Comparison of ENCODE assay signal across 1 cellular context in the genomic region with DNA sequence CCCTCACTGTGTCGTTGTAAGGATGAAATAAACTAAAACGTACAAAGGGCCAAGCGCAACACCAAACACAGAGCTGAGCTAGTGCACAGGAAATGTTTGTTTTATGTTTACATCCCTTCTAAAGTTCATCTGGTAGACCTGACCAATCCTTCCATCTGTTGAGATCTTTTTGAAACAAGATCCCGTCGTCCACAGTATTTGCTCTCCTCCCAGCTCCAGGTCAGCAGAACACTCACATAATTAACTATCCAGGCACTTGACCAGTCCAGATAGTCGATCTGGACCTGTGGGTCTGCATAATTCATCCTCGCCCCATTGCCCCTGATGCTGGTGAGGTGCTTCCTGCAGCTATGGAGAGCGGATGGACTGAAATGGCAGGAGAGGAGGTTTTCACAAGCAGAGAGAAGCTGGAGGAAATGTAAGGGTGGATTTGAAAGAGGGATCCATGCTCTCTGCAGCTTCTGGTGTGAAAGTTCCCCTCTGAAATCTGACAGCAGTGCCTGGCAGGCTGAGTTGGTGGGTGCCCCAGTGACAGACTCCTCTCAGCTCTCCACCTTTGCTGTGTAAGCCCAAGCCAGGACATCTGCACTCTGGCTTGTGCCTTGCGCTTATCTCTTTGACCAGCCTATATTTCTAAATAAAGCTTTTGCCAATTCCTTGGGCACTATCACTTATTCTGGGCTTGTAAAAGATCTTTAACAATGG.
A peak's percentile ranks its signal among the peaks of the same experiment; 100 is the strongest.
TF ChIP-seq lines count a peak whose summit lies in the region.

No MANE protein-coding gene starts in this region.

TF ChIP-seq in HepG2, 621 proteins besides CTCF, POLR2A, EP300 and RAD21 (continued from another document and continues in another):
- TF ChIP-seq, protein P1, sequence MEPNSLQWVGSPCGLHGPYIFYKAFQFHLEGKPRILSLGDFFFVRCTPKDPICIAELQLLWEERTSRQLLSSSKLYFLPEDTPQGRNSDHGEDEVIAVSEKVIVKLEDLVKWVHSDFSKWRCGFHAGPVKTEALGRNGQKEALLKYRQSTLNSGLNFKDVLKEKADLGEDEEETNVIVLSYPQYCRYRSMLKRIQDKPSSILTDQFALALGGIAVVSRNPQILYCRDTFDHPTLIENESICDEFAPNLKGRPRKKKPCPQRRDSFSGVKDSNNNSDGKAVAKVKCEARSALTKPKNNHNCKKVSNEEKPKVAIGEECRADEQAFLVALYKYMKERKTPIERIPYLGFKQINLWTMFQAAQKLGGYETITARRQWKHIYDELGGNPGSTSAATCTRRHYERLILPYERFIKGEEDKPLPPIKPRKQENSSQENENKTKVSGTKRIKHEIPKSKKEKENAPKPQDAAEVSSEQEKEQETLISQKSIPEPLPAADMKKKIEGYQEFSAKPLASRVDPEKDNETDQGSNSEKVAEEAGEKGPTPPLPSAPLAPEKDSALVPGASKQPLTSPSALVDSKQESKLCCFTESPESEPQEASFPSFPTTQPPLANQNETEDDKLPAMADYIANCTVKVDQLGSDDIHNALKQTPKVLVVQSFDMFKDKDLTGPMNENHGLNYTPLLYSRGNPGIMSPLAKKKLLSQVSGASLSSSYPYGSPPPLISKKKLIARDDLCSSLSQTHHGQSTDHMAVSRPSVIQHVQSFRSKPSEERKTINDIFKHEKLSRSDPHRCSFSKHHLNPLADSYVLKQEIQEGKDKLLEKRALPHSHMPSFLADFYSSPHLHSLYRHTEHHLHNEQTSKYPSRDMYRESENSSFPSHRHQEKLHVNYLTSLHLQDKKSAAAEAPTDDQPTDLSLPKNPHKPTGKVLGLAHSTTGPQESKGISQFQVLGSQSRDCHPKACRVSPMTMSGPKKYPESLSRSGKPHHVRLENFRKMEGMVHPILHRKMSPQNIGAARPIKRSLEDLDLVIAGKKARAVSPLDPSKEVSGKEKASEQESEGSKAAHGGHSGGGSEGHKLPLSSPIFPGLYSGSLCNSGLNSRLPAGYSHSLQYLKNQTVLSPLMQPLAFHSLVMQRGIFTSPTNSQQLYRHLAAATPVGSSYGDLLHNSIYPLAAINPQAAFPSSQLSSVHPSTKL (CRISPR knock-in tag; IDR thresholded peaks at IDR 0.05): peak; percentile 52
- TF ChIP-seq ESRRA (CRISPR knock-in tag; IDR thresholded peaks at IDR 0.05; ENCODE audit: low read depth): peak; percentile 52; the same call in 1 of the 2 replicates
- peak; percentile 71 for TF ChIP-seq FOXA3 (CRISPR knock-in tag; IDR thresholded peaks at IDR 0.05)
- TF ChIP-seq MAFK (conservative IDR thresholded peaks at IDR 0.05 in 1 of 2, IDR thresholded peaks at IDR 0.05 in 1 of 2; ENCODE audit: low read length in 2 of 2): no peak
- peak; percentile 41; the same call in 1 of the 2 replicates for TF ChIP-seq HMG20A (CRISPR knock-in tag; IDR thresholded peaks at IDR 0.05; ENCODE audit: borderline replicate concordance)
- TF ChIP-seq FOXA1 (IDR thresholded peaks at IDR 0.05): no peak
- peak; percentile 69 for TF ChIP-seq FOXA1 (CRISPR knock-in tag; IDR thresholded peaks at IDR 0.05)
- peak; percentile 60; the same call in 1 of the 2 replicates for TF ChIP-seq ZNF230 (CRISPR knock-in tag; IDR thresholded peaks at IDR 0.05)
- no peak for TF ChIP-seq HCFC1 (IDR thresholded peaks at IDR 0.05; ENCODE audit: low read depth, low read length)
- TF ChIP-seq, protein P2, sequence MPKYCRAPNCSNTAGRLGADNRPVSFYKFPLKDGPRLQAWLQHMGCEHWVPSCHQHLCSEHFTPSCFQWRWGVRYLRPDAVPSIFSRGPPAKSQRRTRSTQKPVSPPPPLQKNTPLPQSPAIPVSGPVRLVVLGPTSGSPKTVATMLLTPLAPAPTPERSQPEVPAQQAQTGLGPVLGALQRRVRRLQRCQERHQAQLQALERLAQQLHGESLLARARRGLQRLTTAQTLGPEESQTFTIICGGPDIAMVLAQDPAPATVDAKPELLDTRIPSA (CRISPR knock-in tag; IDR thresholded peaks at IDR 0.05; ENCODE audit: borderline replicate concordance): no peak
- peak; percentile 54 for TF ChIP-seq ATF1 (CRISPR knock-in tag; IDR thresholded peaks at IDR 0.05)
- TF ChIP-seq, protein P3, sequence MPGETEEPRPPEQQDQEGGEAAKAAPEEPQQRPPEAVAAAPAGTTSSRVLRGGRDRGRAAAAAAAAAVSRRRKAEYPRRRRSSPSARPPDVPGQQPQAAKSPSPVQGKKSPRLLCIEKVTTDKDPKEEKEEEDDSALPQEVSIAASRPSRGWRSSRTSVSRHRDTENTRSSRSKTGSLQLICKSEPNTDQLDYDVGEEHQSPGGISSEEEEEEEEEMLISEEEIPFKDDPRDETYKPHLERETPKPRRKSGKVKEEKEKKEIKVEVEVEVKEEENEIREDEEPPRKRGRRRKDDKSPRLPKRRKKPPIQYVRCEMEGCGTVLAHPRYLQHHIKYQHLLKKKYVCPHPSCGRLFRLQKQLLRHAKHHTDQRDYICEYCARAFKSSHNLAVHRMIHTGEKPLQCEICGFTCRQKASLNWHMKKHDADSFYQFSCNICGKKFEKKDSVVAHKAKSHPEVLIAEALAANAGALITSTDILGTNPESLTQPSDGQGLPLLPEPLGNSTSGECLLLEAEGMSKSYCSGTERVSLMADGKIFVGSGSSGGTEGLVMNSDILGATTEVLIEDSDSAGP (CRISPR knock-in tag; IDR thresholded peaks at IDR 0.05; ENCODE audit: borderline replicate concordance): peak; percentile 51; the same call in 1 of the 2 replicates
- TF ChIP-seq, protein P4, sequence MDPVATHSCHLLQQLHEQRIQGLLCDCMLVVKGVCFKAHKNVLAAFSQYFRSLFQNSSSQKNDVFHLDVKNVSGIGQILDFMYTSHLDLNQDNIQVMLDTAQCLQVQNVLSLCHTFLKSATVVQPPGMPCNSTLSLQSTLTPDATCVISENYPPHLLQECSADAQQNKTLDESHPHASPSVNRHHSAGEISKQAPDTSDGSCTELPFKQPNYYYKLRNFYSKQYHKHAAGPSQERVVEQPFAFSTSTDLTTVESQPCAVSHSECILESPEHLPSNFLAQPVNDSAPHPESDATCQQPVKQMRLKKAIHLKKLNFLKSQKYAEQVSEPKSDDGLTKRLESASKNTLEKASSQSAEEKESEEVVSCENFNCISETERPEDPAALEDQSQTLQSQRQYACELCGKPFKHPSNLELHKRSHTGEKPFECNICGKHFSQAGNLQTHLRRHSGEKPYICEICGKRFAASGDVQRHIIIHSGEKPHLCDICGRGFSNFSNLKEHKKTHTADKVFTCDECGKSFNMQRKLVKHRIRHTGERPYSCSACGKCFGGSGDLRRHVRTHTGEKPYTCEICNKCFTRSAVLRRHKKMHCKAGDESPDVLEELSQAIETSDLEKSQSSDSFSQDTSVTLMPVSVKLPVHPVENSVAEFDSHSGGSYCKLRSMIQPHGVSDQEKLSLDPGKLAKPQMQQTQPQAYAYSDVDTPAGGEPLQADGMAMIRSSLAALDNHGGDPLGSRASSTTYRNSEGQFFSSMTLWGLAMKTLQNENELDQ (CRISPR knock-in tag; IDR thresholded peaks at IDR 0.05; ENCODE audit: borderline replicate concordance): no peak
- no peak for TF ChIP-seq SRSF4 (IDR thresholded peaks at IDR 0.05; ENCODE audit: low read depth, low read length, poor library complexity, severe bottlenecking)
- TF ChIP-seq, protein P5, sequence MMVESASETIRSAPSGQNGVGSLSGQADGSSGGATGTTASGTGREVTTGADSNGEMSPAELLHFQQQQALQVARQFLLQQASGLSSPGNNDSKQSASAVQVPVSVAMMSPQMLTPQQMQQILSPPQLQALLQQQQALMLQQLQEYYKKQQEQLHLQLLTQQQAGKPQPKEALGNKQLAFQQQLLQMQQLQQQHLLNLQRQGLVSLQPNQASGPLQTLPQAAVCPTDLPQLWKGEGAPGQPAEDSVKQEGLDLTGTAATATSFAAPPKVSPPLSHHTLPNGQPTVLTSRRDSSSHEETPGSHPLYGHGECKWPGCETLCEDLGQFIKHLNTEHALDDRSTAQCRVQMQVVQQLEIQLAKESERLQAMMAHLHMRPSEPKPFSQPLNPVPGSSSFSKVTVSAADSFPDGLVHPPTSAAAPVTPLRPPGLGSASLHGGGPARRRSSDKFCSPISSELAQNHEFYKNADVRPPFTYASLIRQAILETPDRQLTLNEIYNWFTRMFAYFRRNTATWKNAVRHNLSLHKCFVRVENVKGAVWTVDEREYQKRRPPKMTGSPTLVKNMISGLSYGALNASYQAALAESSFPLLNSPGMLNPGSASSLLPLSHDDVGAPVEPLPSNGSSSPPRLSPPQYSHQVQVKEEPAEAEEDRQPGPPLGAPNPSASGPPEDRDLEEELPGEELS (CRISPR knock-in tag; IDR thresholded peaks at IDR 0.05): peak; percentile 88
- TF ChIP-seq, protein P6, sequence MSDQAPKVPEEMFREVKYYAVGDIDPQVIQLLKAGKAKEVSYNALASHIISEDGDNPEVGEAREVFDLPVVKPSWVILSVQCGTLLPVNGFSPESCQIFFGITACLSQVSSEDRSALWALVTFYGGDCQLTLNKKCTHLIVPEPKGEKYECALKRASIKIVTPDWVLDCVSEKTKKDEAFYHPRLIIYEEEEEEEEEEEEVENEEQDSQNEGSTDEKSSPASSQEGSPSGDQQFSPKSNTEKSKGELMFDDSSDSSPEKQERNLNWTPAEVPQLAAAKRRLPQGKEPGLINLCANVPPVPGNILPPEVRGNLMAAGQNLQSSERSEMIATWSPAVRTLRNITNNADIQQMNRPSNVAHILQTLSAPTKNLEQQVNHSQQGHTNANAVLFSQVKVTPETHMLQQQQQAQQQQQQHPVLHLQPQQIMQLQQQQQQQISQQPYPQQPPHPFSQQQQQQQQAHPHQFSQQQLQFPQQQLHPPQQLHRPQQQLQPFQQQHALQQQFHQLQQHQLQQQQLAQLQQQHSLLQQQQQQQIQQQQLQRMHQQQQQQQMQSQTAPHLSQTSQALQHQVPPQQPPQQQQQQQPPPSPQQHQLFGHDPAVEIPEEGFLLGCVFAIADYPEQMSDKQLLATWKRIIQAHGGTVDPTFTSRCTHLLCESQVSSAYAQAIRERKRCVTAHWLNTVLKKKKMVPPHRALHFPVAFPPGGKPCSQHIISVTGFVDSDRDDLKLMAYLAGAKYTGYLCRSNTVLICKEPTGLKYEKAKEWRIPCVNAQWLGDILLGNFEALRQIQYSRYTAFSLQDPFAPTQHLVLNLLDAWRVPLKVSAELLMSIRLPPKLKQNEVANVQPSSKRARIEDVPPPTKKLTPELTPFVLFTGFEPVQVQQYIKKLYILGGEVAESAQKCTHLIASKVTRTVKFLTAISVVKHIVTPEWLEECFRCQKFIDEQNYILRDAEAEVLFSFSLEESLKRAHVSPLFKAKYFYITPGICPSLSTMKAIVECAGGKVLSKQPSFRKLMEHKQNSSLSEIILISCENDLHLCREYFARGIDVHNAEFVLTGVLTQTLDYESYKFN (CRISPR knock-in tag; conservative IDR thresholded peaks at IDR 0.05): peak; percentile 92
- no peak for TF ChIP-seq ZNF451 (CRISPR knock-in tag; IDR thresholded peaks at IDR 0.05)
- TF ChIP-seq, protein P7, sequence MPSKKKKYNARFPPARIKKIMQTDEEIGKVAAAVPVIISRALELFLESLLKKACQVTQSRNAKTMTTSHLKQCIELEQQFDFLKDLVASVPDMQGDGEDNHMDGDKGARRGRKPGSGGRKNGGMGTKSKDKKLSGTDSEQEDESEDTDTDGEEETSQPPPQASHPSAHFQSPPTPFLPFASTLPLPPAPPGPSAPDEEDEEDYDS (CRISPR knock-in tag; IDR thresholded peaks at IDR 0.05): peak; percentile 40; the same call in 1 of the 2 replicates
- 0 out of 2 replicates have a peak, but pooled peaks have one; percentile 48 for TF ChIP-seq ZNF556 (CRISPR knock-in tag; IDR thresholded peaks at IDR 0.05; ENCODE audit: borderline replicate concordance)
- TF ChIP-seq SIX4 (CRISPR knock-in tag; IDR thresholded peaks at IDR 0.05): peak; percentile 97
- no peak; the same call in 1 of the 2 replicates for TF ChIP-seq FOXK1 (CRISPR knock-in tag; IDR thresholded peaks at IDR 0.05; ENCODE audit: borderline replicate concordance, low read depth)
- TF ChIP-seq ZNF121 (CRISPR knock-in tag; IDR thresholded peaks at IDR 0.05): no peak
- TF ChIP-seq SAP130 (CRISPR knock-in tag; IDR thresholded peaks at IDR 0.05; ENCODE audit: low read depth): peak; percentile 72
- TF ChIP-seq HDAC1 (CRISPR knock-in tag; IDR thresholded peaks at IDR 0.05): peak; percentile 24; the same call in 1 of the 2 replicates
- TF ChIP-seq MIXL1 (CRISPR knock-in tag; IDR thresholded peaks at IDR 0.05): peak; percentile 88
- TF ChIP-seq STAG1 (CRISPR knock-in tag; IDR thresholded peaks at IDR 0.05): no peak
- TF ChIP-seq ZNF772 (CRISPR knock-in tag; IDR thresholded peaks at IDR 0.05): 0 out of 2 replicates have a peak, but pooled peaks have one; percentile 56
- TF ChIP-seq MED13 (CRISPR knock-in tag; IDR thresholded peaks at IDR 0.05): no peak
- peak; percentile 60; the same call in 1 of the 2 replicates for TF ChIP-seq RARA (CRISPR knock-in tag; IDR thresholded peaks at IDR 0.05)
- TF ChIP-seq, protein P8, sequence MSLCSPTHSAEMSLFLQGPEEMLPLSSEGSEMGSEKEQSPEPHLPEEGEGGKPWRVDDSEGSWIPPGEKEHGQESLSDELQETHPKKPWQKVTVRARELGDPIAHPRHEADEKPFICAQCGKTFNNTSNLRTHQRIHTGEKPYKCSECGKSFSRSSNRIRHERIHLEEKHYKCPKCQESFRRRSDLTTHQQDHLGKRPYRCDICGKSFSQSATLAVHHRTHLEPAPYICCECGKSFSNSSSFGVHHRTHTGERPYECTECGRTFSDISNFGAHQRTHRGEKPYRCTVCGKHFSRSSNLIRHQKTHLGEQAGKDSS (CRISPR knock-in tag; IDR thresholded peaks at IDR 0.05; ENCODE audit: borderline replicate concordance, low read depth): peak; percentile 74; the same call in 1 of the 2 replicates
- TF ChIP-seq PHF21A (CRISPR knock-in tag; IDR thresholded peaks at IDR 0.05): peak; percentile 57; the same call in 1 of the 2 replicates
- TF ChIP-seq AKAP8 (CRISPR knock-in tag; IDR thresholded peaks at IDR 0.05): no peak
- TF ChIP-seq SP1 (IDR thresholded peaks at IDR 0.05): no peak
- no peak for TF ChIP-seq SP1 (CRISPR knock-in tag; IDR thresholded peaks at IDR 0.05)
- 0 out of 2 replicates have a peak, but pooled peaks have one; percentile 32 for TF ChIP-seq FOXC1 (CRISPR knock-in tag; IDR thresholded peaks at IDR 0.05; ENCODE audit: borderline replicate concordance)
- no peak for TF ChIP-seq SOX13 (IDR thresholded peaks at IDR 0.05)
- peak in 1 of 2 experiments; percentile 60; a peak in 2 of 4 replicates for TF ChIP-seq SOX13 (CRISPR knock-in tag; conservative IDR thresholded peaks at IDR 0.05 in 1 of 2, IDR thresholded peaks at IDR 0.05 in 1 of 2)
- TF ChIP-seq ZNF569 (CRISPR knock-in tag; IDR thresholded peaks at IDR 0.05; ENCODE audit: borderline replicate concordance): no peak
- peak; percentile 53; the same call in 1 of the 2 replicates for TF ChIP-seq ZNF788 (CRISPR knock-in tag; IDR thresholded peaks at IDR 0.05; ENCODE audit: borderline replicate concordance)
- peak; percentile 26; the same call in 1 of the 2 replicates for TF ChIP-seq DMAP1 (CRISPR knock-in tag; IDR thresholded peaks at IDR 0.05)
- peak; percentile 17; the same call in 1 of the 2 replicates for TF ChIP-seq ZBTB7B (CRISPR knock-in tag; IDR thresholded peaks at IDR 0.05)
- peak; percentile 67 for TF ChIP-seq SOX5 (CRISPR knock-in tag; IDR thresholded peaks at IDR 0.05; ENCODE audit: borderline replicate concordance)
- 0 out of 2 replicates have a peak, but pooled peaks have one; percentile 53 for TF ChIP-seq ISL2 (CRISPR knock-in tag; IDR thresholded peaks at IDR 0.05)
- no peak for TF ChIP-seq ISX (CRISPR knock-in tag; conservative IDR thresholded peaks at IDR 0.05)
- no peak; the same call in 1 of the 2 replicates for TF ChIP-seq ZNF225 (CRISPR knock-in tag; IDR thresholded peaks at IDR 0.05)
- peak; percentile 25; the same call in 1 of the 2 replicates for TF ChIP-seq KDM5B (CRISPR knock-in tag; IDR thresholded peaks at IDR 0.05; ENCODE audit: borderline replicate concordance)
- TF ChIP-seq ATRX (CRISPR knock-in tag; IDR thresholded peaks at IDR 0.05; ENCODE audit: borderline replicate concordance): no peak
- no peak for TF ChIP-seq RELA (CRISPR knock-in tag; IDR thresholded peaks at IDR 0.05)
- no peak for TF ChIP-seq FOXO1 (CRISPR knock-in tag; IDR thresholded peaks at IDR 0.05)
- peak; percentile 87 for TF ChIP-seq SIX1 (CRISPR knock-in tag; IDR thresholded peaks at IDR 0.05; ENCODE audit: borderline replicate concordance)
- TF ChIP-seq HNRNPK (IDR thresholded peaks at IDR 0.05; ENCODE audit: low read depth, low read length, poor library complexity, severe bottlenecking): no peak
